In genomic region chr5:5494489-5495402, GRCh38 we compare ENCODE assay signal across 8 cellular contexts.
A peak's percentile ranks its signal among the peaks of the same experiment; 100 is the strongest.
DNase-seq lines count a peak whose midpoint lies in the region; ATAC-seq and TF ChIP-seq lines count a peak whose summit lies in the region.

No MANE protein-coding gene starts in this region.

- DNase-seq in ELF-1 (ENCODE audit: low read depth, low spot score) (peak; percentile 74), GM23338 (ENCODE audit: low spot score) (peak; percentile 96), NB4 (ENCODE audit: low read depth) (peak; percentile 57), epithelial cell of proximal tubule (ENCODE audit: low read depth) (no peak), nephron progenitor cell (peak; percentile 92), T1000 (lab: John Stamatoyannopoulos, UW) (no peak)
- DNase-seq in activated CD8-positive, alpha-beta memory T cell treated with anti-CD3 and anti-CD28 coated beads, Interleukin-2, amount 50 U/mL, for 24 hours (ENCODE audit: extremely low read depth): peak; percentile 36
- DNase-seq in stimulated activated naive CD8-positive, alpha-beta T cell treated with anti-CD3 and anti-CD28 coated beads, Interleukin-15, amount 100 ng/mL, for 72 hours: peak; percentile 70 to 77

- no peak overlapping the region for H3K27ac ChIP-seq in GM23338 (ENCODE audit: low read depth)

- H3K9me2 ChIP-seq in GM23338 (ENCODE audit: insufficient read depth): no peaks in the 10 kb centered on the region

- no peaks in the 10 kb centered on the region for H3F3A ChIP-seq in GM23338 (replicated peaks; ENCODE audit: low read depth)

- no peaks in the 10 kb centered on the region for H3K9me3 Mint-ChIP-seq in GM23338
- H3K9me3 Mint-ChIP-seq in nephron progenitor cell: no peaks in the 10 kb centered on the region
- no peaks in the 10 kb centered on the region for H3K9me3 Mint-ChIP-seq in stimulated activated naive CD8-positive, alpha-beta T cell treated with anti-CD3 and anti-CD28 coated beads, Interleukin-15, amount 100 ng/mL, for 72 hours

- TF ChIP-seq CTCF in GM23338 (conservative IDR thresholded peaks at IDR 0.05; ENCODE audit: low read depth in 2 of 2) (no peak), NB4 (IDR thresholded peaks at IDR 0.05; ENCODE audit: low read depth, low read length) (no peak), epithelial cell of proximal tubule (conservative IDR thresholded peaks at IDR 0.05; ENCODE audit: low read depth, low read length) (no peak), nephron progenitor cell (IDR thresholded peaks at IDR 0.05) (no peak)

- peaks cover under 1% of the 10 kb centered on the region; the same call in 2 of the 3 replicates for H3K36me3 Mint-ChIP-seq in GM23338 (ENCODE audit: low read depth)
- H3K36me3 Mint-ChIP-seq in nephron progenitor cell (ENCODE audit: low read depth): no peaks in the 10 kb centered on the region

- H3K4me1 Mint-ChIP-seq in GM23338 (peaks cover 31% of the 10 kb centered on the region), nephron progenitor cell (peaks cover 24% of the 10 kb centered on the region)
- H3K4me1 Mint-ChIP-seq in stimulated activated naive CD8-positive, alpha-beta T cell treated with anti-CD3 and anti-CD28 coated beads, Interleukin-15, amount 100 ng/mL, for 72 hours: peaks cover 18% of the 10 kb centered on the region

- peak overlapping the region; percentile 52 for H3K4me3 ChIP-seq in GM23338
- no peak overlapping the region for H3K4me3 ChIP-seq in NB4 (ENCODE audit: low read depth, low read length)
- H3K4me3 ChIP-seq in epithelial cell of proximal tubule (ENCODE audit: low read depth, low read length): peak overlapping the region; percentile 24

- H3K27me3 Mint-ChIP-seq in GM23338 (ENCODE audit: insufficient read depth, low read depth, poor library complexity) (peaks cover 26% of the 10 kb centered on the region), nephron progenitor cell (ENCODE audit: low read depth, poor library complexity) (peaks cover 42% of the 10 kb centered on the region)
- peaks cover 34% of the 10 kb centered on the region for H3K27me3 Mint-ChIP-seq in stimulated activated naive CD8-positive, alpha-beta T cell treated with anti-CD3 and anti-CD28 coated beads, Interleukin-15, amount 100 ng/mL, for 72 hours

- H3K27me3 ChIP-seq in GM23338 (ENCODE audit: insufficient read depth): peaks cover 18% of the 10 kb centered on the region; the same call in 1 of the 2 replicates

- no peak for TF ChIP-seq POLR2A in NB4 (IDR thresholded peaks at IDR 0.05; ENCODE audit: extremely low read depth, insufficient read length)

- no peaks in the 10 kb centered on the region for H3K79me2 ChIP-seq in GM23338 (replicated peaks; ENCODE audit: insufficient read depth)

- H3K4me2 ChIP-seq in GM23338: peak overlapping the region; percentile 79

- no peaks in the 10 kb centered on the region for H4K20me1 ChIP-seq in GM23338 (replicated peaks; ENCODE audit: insufficient read depth)

- H3K4me3 Mint-ChIP-seq in GM23338: peak overlapping the region; percentile 65; the same call in 2 of the 3 replicates
- H3K4me3 Mint-ChIP-seq in nephron progenitor cell: peak overlapping the region; percentile 67
- H3K4me3 Mint-ChIP-seq in stimulated activated naive CD8-positive, alpha-beta T cell treated with anti-CD3 and anti-CD28 coated beads, Interleukin-15, amount 100 ng/mL, for 72 hours: peak overlapping the region; percentile 17 to 71

- peaks cover 16% of the 10 kb centered on the region for H3K4me1 ChIP-seq in GM23338 (ENCODE audit: insufficient read depth)

- H2AFZ ChIP-seq in GM23338: peak overlapping the region; percentile 93; the same call in 1 of the 2 replicates

- H3K36me3 ChIP-seq in GM23338 (ENCODE audit: insufficient read depth): no peaks in the 10 kb centered on the region

- peak; percentile 93 for ATAC-seq in GM23338
- ATAC-seq in stimulated activated naive CD8-positive, alpha-beta T cell treated with anti-CD3 and anti-CD28 coated beads, Interleukin-15, amount 100 ng/mL, for 72 hours: peak; percentile 89

- H3K27ac Mint-ChIP-seq in GM23338 (no peak overlapping the region), nephron progenitor cell (no peak overlapping the region)
- no peak overlapping the region for H3K27ac Mint-ChIP-seq in stimulated activated naive CD8-positive, alpha-beta T cell treated with anti-CD3 and anti-CD28 coated beads, Interleukin-15, amount 100 ng/mL, for 72 hours

TF ChIP-seq in GM23338, 12 proteins besides CTCF, POLR2A, EP300 and RAD21:
- TF ChIP-seq ZNF331 (CRISPR knock-in tag; IDR thresholded peaks at IDR 0.05; ENCODE audit: low read depth) (no peak), POLR2AphosphoS5 (IDR thresholded peaks at IDR 0.05; ENCODE audit: low read depth) (0 out of 2 replicates have a peak, but pooled peaks have one; percentile 18)

Comparison
In these comparisons a context has a peak if more than half of its experiments do, and no peak if none do; other contexts are left out.
1. DNase-seq: peak in ELF-1 (single experiment), GM23338 (single experiment), NB4 (single experiment), activated CD8-positive, alpha-beta memory T cell treated with anti-CD3 and anti-CD28 coated beads, Interleukin-2, amount 50 U/mL, for 24 hours (single experiment), nephron progenitor cell (single experiment) and stimulated activated naive CD8-positive, alpha-beta T cell treated with anti-CD3 and anti-CD28 coated beads, Interleukin-15, amount 100 ng/mL, for 72 hours (2 of 2); none in epithelial cell of proximal tubule (single experiment) and T1000 (single experiment).
2. Peak in every context shown above with its lines, with median percentiles within 50 percentile points of each other: H3K4me3 Mint-ChIP-seq.